In the genomic region with DNA sequence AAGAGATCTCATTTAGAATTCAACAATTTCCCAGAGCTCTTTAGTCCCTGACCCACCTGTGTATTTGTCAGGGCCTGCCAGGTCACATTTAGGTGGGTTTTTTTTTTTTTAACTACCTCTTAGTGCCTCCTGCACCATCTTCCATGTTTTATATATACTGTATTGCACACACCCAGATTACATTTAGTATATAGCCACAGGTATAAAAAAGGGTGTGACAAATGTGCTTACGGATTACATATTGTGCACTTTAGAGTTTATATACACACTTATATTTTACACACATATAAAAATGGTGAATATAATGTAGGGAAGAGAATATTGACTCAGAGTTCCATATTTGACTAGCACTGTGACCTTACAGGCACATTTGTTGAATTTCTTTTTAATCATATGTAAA, we compare ENCODE assay signal across 24 cellular contexts.
"Had no signal": no experiment of that assay in that cellular context is flagged by ENCODE, and none has a peak within 500 bp of the region (broad histone marks: within the 10 kb centered on the region; RNA-seq: fewer than 3 reads in every experiment).

No MANE protein-coding gene starts in this region.

- H3K4me3 ChIP-seq: esophagus squamous epithelium, gastroesophageal sphincter, heart left ventricle, hepatocyte, left lung, lower lobe of right lung had no signal

- H3K36me3 ChIP-seq: esophagus squamous epithelium, gastroesophageal sphincter, heart left ventricle, left lung, lower lobe of right lung had no signal

- H2AFZ ChIP-seq: hepatocyte had no signal

- H3K4me1 ChIP-seq: foreskin keratinocyte, gastroesophageal sphincter, left lung, lower lobe of right lung had no signal

- H3K4me2 ChIP-seq: hepatocyte had no signal

- H3K9me3 ChIP-seq: esophagus squamous epithelium, gastroesophageal sphincter, heart left ventricle, left lung, lower lobe of right lung had no signal

- DNase-seq: cortex of kidney; effector CD8-positive, alpha-beta T cell; effector memory CD8-positive, alpha-beta T cell; endodermal cell; erythroblast; esophagus squamous epithelium; foreskin keratinocyte; heart left ventricle; left cardiac atrium; left lung; left ventricle myocardium superior; lower lobe of right lung; mesenchymal stem cell; naive B cell; naive thymus-derived CD8-positive, alpha-beta T cell had no signal

- H3K27ac ChIP-seq: epithelial cell of prostate, esophagus squamous epithelium, foreskin keratinocyte, gastroesophageal sphincter, heart left ventricle, hepatocyte, left lung, lower lobe of right lung had no signal

- ATAC-seq: effector memory CD8-positive, alpha-beta T cell; esophagus mucosa; foreskin keratinocyte; gastroesophageal sphincter; heart left ventricle; left cardiac atrium; left lung; left ventricle myocardium superior; lower lobe of right lung; naive thymus-derived CD8-positive, alpha-beta T cell had no signal

- FAIRE-seq: colon, endometrium, frontal cortex, islet of Langerhans, keratinocyte had no signal

- H3K79me2 ChIP-seq: hepatocyte had no signal

- H3K27me3 ChIP-seq: esophagus squamous epithelium, foreskin keratinocyte, gastroesophageal sphincter, heart left ventricle, hepatocyte, left lung had no signal
